ENCODE assay signal across 1 cellular context in the genomic region with DNA sequence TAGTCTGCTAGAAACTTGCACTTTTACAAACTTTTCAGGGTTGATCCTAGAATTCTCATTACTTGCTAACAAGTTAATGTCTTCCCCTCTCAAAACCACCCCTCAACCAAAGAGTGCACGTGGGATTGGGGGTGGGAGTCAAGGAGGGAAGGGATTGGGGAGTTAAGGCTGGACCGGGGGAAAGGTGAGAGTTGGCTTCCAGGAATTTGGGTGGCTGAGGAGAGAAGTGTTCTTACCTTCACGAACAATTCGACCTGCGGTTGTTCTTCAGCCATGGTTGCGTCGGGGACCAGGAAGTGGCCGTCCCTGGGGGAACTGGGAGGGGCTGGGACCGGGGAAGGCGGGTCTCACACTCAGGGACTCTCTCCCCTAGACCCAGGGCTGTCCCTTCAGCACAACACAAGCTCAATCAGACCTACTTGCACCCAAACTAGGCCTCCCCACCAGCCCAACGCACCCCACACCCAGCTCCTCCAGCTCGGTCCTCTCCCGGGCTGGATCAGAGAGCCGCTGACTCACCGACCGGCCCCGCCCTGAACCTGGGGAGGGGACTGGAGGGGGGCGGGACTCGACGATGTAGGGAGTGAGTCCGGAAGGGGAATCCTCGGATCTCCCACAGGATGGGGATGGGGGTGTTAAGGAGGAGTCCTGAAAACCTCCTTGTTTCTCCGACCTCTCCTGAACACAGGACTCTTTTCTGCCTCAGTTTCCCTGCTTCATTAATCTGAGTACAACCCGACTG.
TF ChIP-seq lines count a peak whose summit lies in the region.

A gene (minus strand): TSS at position 505 of the 742 bp plus-strand sequence. CDS start 230 bp downstream, at position 275.

TF ChIP-seq in K562, 482 proteins besides CTCF, POLR2A, EP300 and RAD21 (continued from another document and continues in another):
- peak; percentile 98 for TF ChIP-seq FOXK1 (CRISPR knock-in tag; IDR thresholded peaks at IDR 0.05; ENCODE audit: borderline replicate concordance)
- no peak for TF ChIP-seq NCOA1 (IDR thresholded peaks at IDR 0.05; ENCODE audit: low read depth)
- no peak for TF ChIP-seq FOXJ2 (tag; IDR thresholded peaks at IDR 0.05)
- TF ChIP-seq ZKSCAN8 (CRISPR knock-in tag; IDR thresholded peaks at IDR 0.05), result no peak
- no peak for TF ChIP-seq SRSF1 (IDR thresholded peaks at IDR 0.05; ENCODE audit: low read depth, low read length)
- TF ChIP-seq, protein P1, sequence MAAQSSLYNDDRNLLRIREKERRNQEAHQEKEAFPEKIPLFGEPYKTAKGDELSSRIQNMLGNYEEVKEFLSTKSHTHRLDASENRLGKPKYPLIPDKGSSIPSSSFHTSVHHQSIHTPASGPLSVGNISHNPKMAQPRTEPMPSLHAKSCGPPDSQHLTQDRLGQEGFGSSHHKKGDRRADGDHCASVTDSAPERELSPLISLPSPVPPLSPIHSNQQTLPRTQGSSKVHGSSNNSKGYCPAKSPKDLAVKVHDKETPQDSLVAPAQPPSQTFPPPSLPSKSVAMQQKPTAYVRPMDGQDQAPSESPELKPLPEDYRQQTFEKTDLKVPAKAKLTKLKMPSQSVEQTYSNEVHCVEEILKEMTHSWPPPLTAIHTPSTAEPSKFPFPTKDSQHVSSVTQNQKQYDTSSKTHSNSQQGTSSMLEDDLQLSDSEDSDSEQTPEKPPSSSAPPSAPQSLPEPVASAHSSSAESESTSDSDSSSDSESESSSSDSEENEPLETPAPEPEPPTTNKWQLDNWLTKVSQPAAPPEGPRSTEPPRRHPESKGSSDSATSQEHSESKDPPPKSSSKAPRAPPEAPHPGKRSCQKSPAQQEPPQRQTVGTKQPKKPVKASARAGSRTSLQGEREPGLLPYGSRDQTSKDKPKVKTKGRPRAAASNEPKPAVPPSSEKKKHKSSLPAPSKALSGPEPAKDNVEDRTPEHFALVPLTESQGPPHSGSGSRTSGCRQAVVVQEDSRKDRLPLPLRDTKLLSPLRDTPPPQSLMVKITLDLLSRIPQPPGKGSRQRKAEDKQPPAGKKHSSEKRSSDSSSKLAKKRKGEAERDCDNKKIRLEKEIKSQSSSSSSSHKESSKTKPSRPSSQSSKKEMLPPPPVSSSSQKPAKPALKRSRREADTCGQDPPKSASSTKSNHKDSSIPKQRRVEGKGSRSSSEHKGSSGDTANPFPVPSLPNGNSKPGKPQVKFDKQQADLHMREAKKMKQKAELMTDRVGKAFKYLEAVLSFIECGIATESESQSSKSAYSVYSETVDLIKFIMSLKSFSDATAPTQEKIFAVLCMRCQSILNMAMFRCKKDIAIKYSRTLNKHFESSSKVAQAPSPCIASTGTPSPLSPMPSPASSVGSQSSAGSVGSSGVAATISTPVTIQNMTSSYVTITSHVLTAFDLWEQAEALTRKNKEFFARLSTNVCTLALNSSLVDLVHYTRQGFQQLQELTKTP (IDR thresholded peaks at IDR 0.05; ENCODE audit: low read depth in 1 of 2, partially characterized antibody in 2 of 2), result peak; percentile 60 to 71
- TF ChIP-seq, protein P2, sequence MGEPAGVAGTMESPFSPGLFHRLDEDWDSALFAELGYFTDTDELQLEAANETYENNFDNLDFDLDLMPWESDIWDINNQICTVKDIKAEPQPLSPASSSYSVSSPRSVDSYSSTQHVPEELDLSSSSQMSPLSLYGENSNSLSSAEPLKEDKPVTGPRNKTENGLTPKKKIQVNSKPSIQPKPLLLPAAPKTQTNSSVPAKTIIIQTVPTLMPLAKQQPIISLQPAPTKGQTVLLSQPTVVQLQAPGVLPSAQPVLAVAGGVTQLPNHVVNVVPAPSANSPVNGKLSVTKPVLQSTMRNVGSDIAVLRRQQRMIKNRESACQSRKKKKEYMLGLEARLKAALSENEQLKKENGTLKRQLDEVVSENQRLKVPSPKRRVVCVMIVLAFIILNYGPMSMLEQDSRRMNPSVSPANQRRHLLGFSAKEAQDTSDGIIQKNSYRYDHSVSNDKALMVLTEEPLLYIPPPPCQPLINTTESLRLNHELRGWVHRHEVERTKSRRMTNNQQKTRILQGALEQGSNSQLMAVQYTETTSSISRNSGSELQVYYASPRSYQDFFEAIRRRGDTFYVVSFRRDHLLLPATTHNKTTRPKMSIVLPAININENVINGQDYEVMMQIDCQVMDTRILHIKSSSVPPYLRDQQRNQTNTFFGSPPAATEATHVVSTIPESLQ (CRISPR knock-in tag; IDR thresholded peaks at IDR 0.05), result peak; percentile 94
- peak; percentile 95 for TF ChIP-seq CHCHD3 (CRISPR knock-in tag; IDR thresholded peaks at IDR 0.05)
- 0 out of 2 replicates have a peak, but pooled peaks have one; percentile 6 for TF ChIP-seq ZNF324 (CRISPR knock-in tag; IDR thresholded peaks at IDR 0.05)
- peak; percentile 70; the same call in 1 of the 2 replicates for TF ChIP-seq TRIM28 (IDR thresholded peaks at IDR 0.05)
- TF ChIP-seq NR2F6 (CRISPR knock-in tag; IDR thresholded peaks at IDR 0.05), result no peak
- TF ChIP-seq ERF (CRISPR knock-in tag; IDR thresholded peaks at IDR 0.05), result peak; percentile 60; the same call in 1 of the 2 replicates
- no peak for TF ChIP-seq DIDO1 (tag; IDR thresholded peaks at IDR 0.05; ENCODE audit: low read depth)
- TF ChIP-seq ESRRB (CRISPR knock-in tag; IDR thresholded peaks at IDR 0.05; ENCODE audit: borderline replicate concordance), result peak; percentile 53; the same call in 1 of the 2 replicates
- TF ChIP-seq, protein P3, sequence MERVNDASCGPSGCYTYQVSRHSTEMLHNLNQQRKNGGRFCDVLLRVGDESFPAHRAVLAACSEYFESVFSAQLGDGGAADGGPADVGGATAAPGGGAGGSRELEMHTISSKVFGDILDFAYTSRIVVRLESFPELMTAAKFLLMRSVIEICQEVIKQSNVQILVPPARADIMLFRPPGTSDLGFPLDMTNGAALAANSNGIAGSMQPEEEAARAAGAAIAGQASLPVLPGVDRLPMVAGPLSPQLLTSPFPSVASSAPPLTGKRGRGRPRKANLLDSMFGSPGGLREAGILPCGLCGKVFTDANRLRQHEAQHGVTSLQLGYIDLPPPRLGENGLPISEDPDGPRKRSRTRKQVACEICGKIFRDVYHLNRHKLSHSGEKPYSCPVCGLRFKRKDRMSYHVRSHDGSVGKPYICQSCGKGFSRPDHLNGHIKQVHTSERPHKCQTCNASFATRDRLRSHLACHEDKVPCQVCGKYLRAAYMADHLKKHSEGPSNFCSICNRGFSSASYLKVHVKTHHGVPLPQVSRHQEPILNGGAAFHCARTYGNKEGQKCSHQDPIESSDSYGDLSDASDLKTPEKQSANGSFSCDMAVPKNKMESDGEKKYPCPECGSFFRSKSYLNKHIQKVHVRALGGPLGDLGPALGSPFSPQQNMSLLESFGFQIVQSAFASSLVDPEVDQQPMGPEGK (CRISPR knock-in tag; IDR thresholded peaks at IDR 0.05; ENCODE audit: borderline replicate concordance), result peak; percentile 14; the same call in 1 of the 2 replicates
- TF ChIP-seq RB1 (IDR thresholded peaks at IDR 0.05; ENCODE audit: low read depth), result no peak
- TF ChIP-seq, protein P4, sequence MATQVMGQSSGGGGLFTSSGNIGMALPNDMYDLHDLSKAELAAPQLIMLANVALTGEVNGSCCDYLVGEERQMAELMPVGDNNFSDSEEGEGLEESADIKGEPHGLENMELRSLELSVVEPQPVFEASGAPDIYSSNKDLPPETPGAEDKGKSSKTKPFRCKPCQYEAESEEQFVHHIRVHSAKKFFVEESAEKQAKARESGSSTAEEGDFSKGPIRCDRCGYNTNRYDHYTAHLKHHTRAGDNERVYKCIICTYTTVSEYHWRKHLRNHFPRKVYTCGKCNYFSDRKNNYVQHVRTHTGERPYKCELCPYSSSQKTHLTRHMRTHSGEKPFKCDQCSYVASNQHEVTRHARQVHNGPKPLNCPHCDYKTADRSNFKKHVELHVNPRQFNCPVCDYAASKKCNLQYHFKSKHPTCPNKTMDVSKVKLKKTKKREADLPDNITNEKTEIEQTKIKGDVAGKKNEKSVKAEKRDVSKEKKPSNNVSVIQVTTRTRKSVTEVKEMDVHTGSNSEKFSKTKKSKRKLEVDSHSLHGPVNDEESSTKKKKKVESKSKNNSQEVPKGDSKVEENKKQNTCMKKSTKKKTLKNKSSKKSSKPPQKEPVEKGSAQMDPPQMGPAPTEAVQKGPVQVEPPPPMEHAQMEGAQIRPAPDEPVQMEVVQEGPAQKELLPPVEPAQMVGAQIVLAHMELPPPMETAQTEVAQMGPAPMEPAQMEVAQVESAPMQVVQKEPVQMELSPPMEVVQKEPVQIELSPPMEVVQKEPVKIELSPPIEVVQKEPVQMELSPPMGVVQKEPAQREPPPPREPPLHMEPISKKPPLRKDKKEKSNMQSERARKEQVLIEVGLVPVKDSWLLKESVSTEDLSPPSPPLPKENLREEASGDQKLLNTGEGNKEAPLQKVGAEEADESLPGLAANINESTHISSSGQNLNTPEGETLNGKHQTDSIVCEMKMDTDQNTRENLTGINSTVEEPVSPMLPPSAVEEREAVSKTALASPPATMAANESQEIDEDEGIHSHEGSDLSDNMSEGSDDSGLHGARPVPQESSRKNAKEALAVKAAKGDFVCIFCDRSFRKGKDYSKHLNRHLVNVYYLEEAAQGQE (CRISPR knock-in tag; IDR thresholded peaks at IDR 0.05; ENCODE audit: low read depth), result peak; percentile 80; the same call in 1 of the 2 replicates
- no peak for TF ChIP-seq SOX6 (IDR thresholded peaks at IDR 0.05)
- peak; percentile 88; the same call in 1 of the 2 replicates for TF ChIP-seq SP1 (CRISPR knock-in tag; IDR thresholded peaks at IDR 0.05)
- peak; percentile 91; the same call in 1 of the 2 replicates for TF ChIP-seq BCOR (IDR thresholded peaks at IDR 0.05)
- 0 out of 2 replicates have a peak, but pooled peaks have one; percentile 23 for TF ChIP-seq KHSRP (IDR thresholded peaks at IDR 0.05)
- TF ChIP-seq, protein P5, sequence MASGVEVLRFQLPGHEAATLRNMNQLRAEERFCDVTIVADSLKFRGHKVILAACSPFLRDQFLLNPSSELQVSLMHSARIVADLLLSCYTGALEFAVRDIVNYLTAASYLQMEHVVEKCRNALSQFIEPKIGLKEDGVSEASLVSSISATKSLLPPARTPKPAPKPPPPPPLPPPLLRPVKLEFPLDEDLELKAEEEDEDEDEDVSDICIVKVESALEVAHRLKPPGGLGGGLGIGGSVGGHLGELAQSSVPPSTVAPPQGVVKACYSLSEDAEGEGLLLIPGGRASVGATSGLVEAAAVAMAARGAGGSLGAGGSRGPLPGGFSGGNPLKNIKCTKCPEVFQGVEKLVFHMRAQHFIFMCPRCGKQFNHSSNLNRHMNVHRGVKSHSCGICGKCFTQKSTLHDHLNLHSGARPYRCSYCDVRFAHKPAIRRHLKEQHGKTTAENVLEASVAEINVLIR (CRISPR knock-in tag; IDR thresholded peaks at IDR 0.05), result no peak
- peak; percentile 46; the same call in 1 of the 2 replicates for TF ChIP-seq HCFC1 (IDR thresholded peaks at IDR 0.05; ENCODE audit: low read depth, low read length)
- no peak for TF ChIP-seq ZNF354B (CRISPR knock-in tag; IDR thresholded peaks at IDR 0.05)
- TF ChIP-seq KDM2B (CRISPR knock-in tag; IDR thresholded peaks at IDR 0.05), result no peak
- TF ChIP-seq ARNT (IDR thresholded peaks at IDR 0.05), result no peak
- TF ChIP-seq CAMTA2 (CRISPR knock-in tag; conservative IDR thresholded peaks at IDR 0.05), result 0 out of 2 replicates have a peak, but pooled peaks have one; percentile 9
- peak in 1 of 2 experiments; percentile 52; a peak in 1 of 4 replicates for TF ChIP-seq TEAD1 (CRISPR knock-in tag; IDR thresholded peaks at IDR 0.05)
- no peak for TF ChIP-seq ZNF561 (CRISPR knock-in tag; conservative IDR thresholded peaks at IDR 0.05)
- TF ChIP-seq NFRKB (IDR thresholded peaks at IDR 0.05; ENCODE audit: low read depth), result no peak
- TF ChIP-seq FOXM1 (IDR thresholded peaks at IDR 0.05; ENCODE audit: low read depth), result no peak
- TF ChIP-seq FOXM1 (CRISPR knock-in tag; IDR thresholded peaks at IDR 0.05; ENCODE audit: low read depth), result peak; percentile 57
- TF ChIP-seq DPF2 (IDR thresholded peaks at IDR 0.05), result no peak
- no peak for TF ChIP-seq PHF20 (IDR thresholded peaks at IDR 0.05; ENCODE audit: partially characterized antibody)
- TF ChIP-seq KAT2B (IDR thresholded peaks at IDR 0.05; ENCODE audit: low read depth, low read length), result no peak
- TF ChIP-seq KLF13 (tag; IDR thresholded peaks at IDR 0.05; ENCODE audit: borderline replicate concordance, low read depth), result peak; percentile 26; the same call in 1 of the 2 replicates
- TF ChIP-seq, protein P6, sequence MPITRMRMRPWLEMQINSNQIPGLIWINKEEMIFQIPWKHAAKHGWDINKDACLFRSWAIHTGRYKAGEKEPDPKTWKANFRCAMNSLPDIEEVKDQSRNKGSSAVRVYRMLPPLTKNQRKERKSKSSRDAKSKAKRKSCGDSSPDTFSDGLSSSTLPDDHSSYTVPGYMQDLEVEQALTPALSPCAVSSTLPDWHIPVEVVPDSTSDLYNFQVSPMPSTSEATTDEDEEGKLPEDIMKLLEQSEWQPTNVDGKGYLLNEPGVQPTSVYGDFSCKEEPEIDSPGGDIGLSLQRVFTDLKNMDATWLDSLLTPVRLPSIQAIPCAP (CRISPR knock-in tag; IDR thresholded peaks at IDR 0.05; ENCODE audit: borderline replicate concordance), result peak; percentile 85
- peak; percentile 82; the same call in 1 of the 2 replicates for TF ChIP-seq ZNF75A (CRISPR knock-in tag; IDR thresholded peaks at IDR 0.05)
- TF ChIP-seq ZNF316 (IDR thresholded peaks at IDR 0.05), result peak; percentile 90
- TF ChIP-seq SIN3A (IDR thresholded peaks at IDR 0.05; ENCODE audit: borderline replicate concordance in 2 of 2, control insufficient read depth in 1 of 2, low read depth in 2 of 2, low read length in 2 of 2), result peak in 1 of 2 experiments; percentile 85; a peak in 2 of 4 replicates
- no peak for TF ChIP-seq SMAD2 (IDR thresholded peaks at IDR 0.05; ENCODE audit: low read depth, low read length)
- peak; percentile 93 for TF ChIP-seq ETV5 (CRISPR knock-in tag; IDR thresholded peaks at IDR 0.05; ENCODE audit: low read depth)
- TF ChIP-seq RBM17 (IDR thresholded peaks at IDR 0.05; ENCODE audit: borderline replicate concordance, low read depth, low read length), result no peak
- TF ChIP-seq MEF2D (tag; conservative IDR thresholded peaks at IDR 0.05; ENCODE audit: low read depth), result 0 out of 2 replicates have a peak, but pooled peaks have one; percentile 19
- no peak for TF ChIP-seq ZNF766 (CRISPR knock-in tag; conservative IDR thresholded peaks at IDR 0.05)
- TF ChIP-seq MYC (IDR thresholded peaks at IDR 0.05; ENCODE audit: low read depth, low read length), result peak; percentile 72
- peak; percentile 35; the same call in 1 of the 2 replicates for TF ChIP-seq MYC (CRISPR knock-in tag; IDR thresholded peaks at IDR 0.05; ENCODE audit: borderline replicate concordance, low read depth)
- no peak for TF ChIP-seq NUFIP1 (IDR thresholded peaks at IDR 0.05; ENCODE audit: partially characterized antibody)
- TF ChIP-seq, protein P7, sequence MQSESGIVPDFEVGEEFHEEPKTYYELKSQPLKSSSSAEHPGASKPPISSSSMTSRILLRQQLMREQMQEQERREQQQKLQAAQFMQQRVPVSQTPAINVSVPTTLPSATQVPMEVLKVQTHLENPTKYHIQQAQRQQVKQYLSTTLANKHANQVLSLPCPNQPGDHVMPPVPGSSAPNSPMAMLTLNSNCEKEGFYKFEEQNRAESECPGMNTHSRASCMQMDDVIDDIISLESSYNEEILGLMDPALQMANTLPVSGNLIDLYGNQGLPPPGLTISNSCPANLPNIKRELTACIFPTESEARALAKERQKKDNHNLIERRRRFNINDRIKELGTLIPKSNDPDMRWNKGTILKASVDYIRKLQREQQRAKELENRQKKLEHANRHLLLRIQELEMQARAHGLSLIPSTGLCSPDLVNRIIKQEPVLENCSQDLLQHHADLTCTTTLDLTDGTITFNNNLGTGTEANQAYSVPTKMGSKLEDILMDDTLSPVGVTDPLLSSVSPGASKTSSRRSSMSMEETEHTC (IDR thresholded peaks at IDR 0.05), result no peak
